ENCODE assay signal across 8 cellular contexts in genomic region chr9:137302176-137303030, GRCh38. TPM values are rescaled to one million over a fixed set of nuclear protein-coding genes. Genes with fewer than 3 reads are reported as not detected.
DNase-seq lines count a peak whose midpoint lies in the region; ATAC-seq and TF ChIP-seq lines count a peak whose summit lies in the region.

A gene with protein sequence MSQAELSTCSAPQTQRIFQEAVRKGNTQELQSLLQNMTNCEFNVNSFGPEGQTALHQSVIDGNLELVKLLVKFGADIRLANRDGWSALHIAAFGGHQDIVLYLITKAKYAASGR (minus strand): TSS chr9:137302271. CDS start chr9:137301928, 343 bp downstream.

- no peak within 1 kb of the TSS for H3K27ac Mint-ChIP-seq in activated naive CD4-positive, alpha-beta T cell treated with anti-CD3 and anti-CD28 coated beads for 36 hours

- TF ChIP-seq EP300 in ovary (IDR thresholded peaks at IDR 0.05), result no peak

- CTCF ChIA-PET in activated naive CD4-positive, alpha-beta T cell treated with anti-CD3 and anti-CD28 coated beads for 36 hours (lab: Charles Lee), result interaction anchor here (0.6 to 1.6 kb wide), 9 partner anchors 14 to 141 kb away, joined by 3 to 8 read pairs (median 5); partner anchors contain the start of genes EXD3 and NOXA1

- H3K9me3 Mint-ChIP-seq in activated naive CD4-positive, alpha-beta T cell treated with anti-CD3 and anti-CD28 coated beads for 36 hours, result no peaks in the 10 kb centered on the region

- H3K36me3 ChIP-seq in ovary (no peaks in the 10 kb centered on the region), thymus (ENCODE audit: control insufficient read depth, insufficient read depth) (no peaks in the 10 kb centered on the region)

- H3K36me3 Mint-ChIP-seq in activated naive CD4-positive, alpha-beta T cell treated with anti-CD3 and anti-CD28 coated beads for 36 hours (ENCODE audit: low read depth), result no peaks in the 10 kb centered on the region

- TF ChIP-seq CTCF in LNCaP clone FGC (IDR thresholded peaks at IDR 0.05; ENCODE audit: control insufficient read depth, extremely low read depth, insufficient read depth), result peak; percentile 35; the same call in 1 of the 2 replicates
- peak in 1 of 3 donors; percentile 55 for TF ChIP-seq CTCF in ovary (IDR thresholded peaks at IDR 0.05)

- peak within 1 kb of the TSS; percentile 63 for H3K4me3 ChIP-seq in LNCaP clone FGC (ENCODE audit: low read depth, low read length)
- peak within 1 kb of the TSS; percentile 37 for H3K4me3 ChIP-seq in ovary
- H3K4me3 ChIP-seq in thymus (ENCODE audit: low read length), result peak within 1 kb of the TSS; percentile 58

- peak; percentile 80 for DNase-seq in ELR (ENCODE audit: low read depth)
- no peak for DNase-seq in LNCaP clone FGC (ENCODE audit: low read depth)
- DNase-seq in SK-MEL-5 (ENCODE audit: low read depth, low spot score), result peak; percentile 55
- DNase-seq in activated naive CD4-positive, alpha-beta T cell treated with anti-CD3 and anti-CD28 coated beads for 36 hours, result peak; percentile 93
- peak; percentile 84 to 96 (median 93) for DNase-seq in head of caudate nucleus
- peak; percentile 82 to 93 (median 90) for DNase-seq in ovary

- peak within 1 kb of the TSS in 1 of 2 donors; percentile 25 for H3K27ac ChIP-seq in ovary
- H3K27ac ChIP-seq in thymus (ENCODE audit: low read depth), result peak within 1 kb of the TSS; percentile 76

- H3K27me3 ChIP-seq in ovary (peaks cover 11% of the 10 kb centered on the region), thymus (ENCODE audit: control insufficient read depth, insufficient read depth) (peaks cover 84% of the 10 kb centered on the region)

- WGBS in ovary, 3 donors, result 1 to 4% (median 2%) methylated on average over 69 to 121 of the region's 121 CpGs
- WGBS in thymus, result 5% methylated on average over 121 of the region's 121 CpGs

- in situ Hi-C loops in SK-MEL-5 (cut with HindIII; ENCODE audit: low pct_unique_long_range_greater_than_20kb, low sequenced_read_pairs), result no loop called here

- peaks cover 11% of the 10 kb centered on the region for H3K4me1 Mint-ChIP-seq in activated naive CD4-positive, alpha-beta T cell treated with anti-CD3 and anti-CD28 coated beads for 36 hours (ENCODE audit: low read depth)

- no peak for TF ChIP-seq POLR2A in ovary (IDR thresholded peaks at IDR 0.05)

- H3K27me3 Mint-ChIP-seq in activated naive CD4-positive, alpha-beta T cell treated with anti-CD3 and anti-CD28 coated beads for 36 hours (ENCODE audit: low read depth), result peaks cover 12% of the 10 kb centered on the region

- H3K9me3 ChIP-seq in ovary (no peaks in the 10 kb centered on the region), thymus (ENCODE audit: control insufficient read depth) (no peaks in the 10 kb centered on the region)

- H3K4me1 ChIP-seq in ovary (ENCODE audit: insufficient read depth) (peaks cover 17% of the 10 kb centered on the region), thymus (ENCODE audit: control insufficient read depth, insufficient read depth, low read length) (peaks cover 8% of the 10 kb centered on the region)

- intact Hi-C loops in activated naive CD4-positive, alpha-beta T cell treated with anti-CD3 and anti-CD28 coated beads for 36 hours (cut with micrococcal nuclease), result loop anchor here (1.0 to 5.0 kb wide), 2 partner anchors 105 to 235 kb away; no protein-coding TSS in a partner anchor
- intact Hi-C loops in head of caudate nucleus (cut with DNase I) (loop anchor here (10.0 kb wide), 1 partner anchor 122 kb away; the partner anchor contains the start of genes EXD3 and NOXA1), ovary (cut with DNase I) (loop anchor here in 2 of 4 donors (5.0 kb wide), 2 partner anchors 105 to 145 kb away; no protein-coding TSS in a partner anchor)

- peak within 1 kb of the TSS; percentile 73 for H3K4me3 Mint-ChIP-seq in activated naive CD4-positive, alpha-beta T cell treated with anti-CD3 and anti-CD28 coated beads for 36 hours

- ATAC-seq in GM21825 (IDR thresholded peaks at IDR 0.05; ENCODE audit: unreplicated experiment), result peak; percentile 68

RNA-seq across cellular contexts. Expression of the gene that starts here (rescaled TPM):
- total RNA-seq in SK-MEL-5 (2014; rRNA removed; shearing (Covaris generic)), result 0.50 and 0.67 TPM in 2 replicates
- 1.9 and 2.2 TPM in 2 replicates for polyA plus RNA-seq in SK-MEL-5 (2015; cell fraction: cytosol; rRNA removed)
- polyA plus RNA-seq in SK-MEL-5 (2015; cell fraction: nucleus; rRNA removed), result 0.51 TPM in 1 of 2 replicates, not detected in the other
- total RNA-seq in activated naive CD4-positive, alpha-beta T cell treated with anti-CD3 and anti-CD28 coated beads for 36 hours, result 1 to 10 TPM; 1.8 to 2.2 TPM
- total RNA-seq in ovary, result 10 to 100 TPM in 1 of 7 donors, 1 to 10 TPM in 6; 1.3 to 13.8 (median 4.6) TPM
- 1 to 10 TPM; 2.6 to 3.4 TPM for polyA plus RNA-seq in ovary
- polyA plus RNA-seq in thymus, result 1.6 TPM
